ENCODE assay signal across 8 cellular contexts in the genomic region with DNA sequence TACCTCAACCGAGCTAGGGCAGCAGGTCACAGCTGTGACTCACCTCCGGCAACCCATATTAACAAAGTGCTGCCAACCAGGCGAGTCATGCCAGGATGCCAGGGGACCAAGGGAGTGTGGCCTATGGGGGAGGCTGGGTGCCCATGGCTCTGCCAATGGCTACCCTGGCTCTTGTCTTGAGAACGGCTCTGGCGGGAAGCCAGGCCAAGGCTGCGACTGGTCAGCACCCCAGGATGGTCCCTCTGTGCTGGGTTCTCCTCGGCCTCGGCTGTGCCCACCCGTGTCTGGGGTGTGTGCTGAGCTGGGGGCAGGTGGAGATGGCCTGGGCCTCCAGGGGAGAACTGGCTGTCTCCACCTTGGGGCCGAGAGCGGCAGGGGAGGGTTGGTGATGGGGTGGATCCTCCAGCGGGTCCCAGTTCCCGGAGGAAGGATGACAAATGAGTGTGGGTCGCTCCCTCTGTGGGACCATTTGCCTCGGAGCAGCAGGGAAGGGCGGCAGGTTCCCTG.
A peak's percentile ranks its signal among the peaks of the same experiment; 100 is the strongest.
DNase-seq lines count a peak whose midpoint lies in the region; ATAC-seq lines count a peak whose summit lies in the region.

No MANE protein-coding gene starts in this region.

- H3K14ac ChIP-seq in neuronal stem cell (ENCODE audit: low read length), result peak overlapping the region; percentile 42

- peak overlapping the region; percentile 2 for H2BK12ac ChIP-seq in neuronal stem cell (ENCODE audit: low read length)

- H4K8ac ChIP-seq in neuronal stem cell (ENCODE audit: low read depth, low read length), result peak overlapping the region; percentile 73

- H3K9ac ChIP-seq in NT2/D1 (ENCODE audit: insufficient read length, low read depth), result peak overlapping the region; percentile 79
- H3K9ac ChIP-seq in neuronal stem cell (ENCODE audit: low read depth, low read length, poor library complexity), result no peak overlapping the region

- peak overlapping the region; percentile 45 for H3K23ac ChIP-seq in neuronal stem cell (ENCODE audit: low read depth, low read length, poor library complexity)

- no peaks in the 10 kb centered on the region for H3K79me1 ChIP-seq in neuronal stem cell (ENCODE audit: low read depth, low read length)

- H2BK120ac ChIP-seq in neuronal stem cell (ENCODE audit: low read depth, low read length), result no peak overlapping the region

- H2AFZ ChIP-seq in neuronal stem cell (ENCODE audit: low read length), result peak overlapping the region; percentile 89

- H3K9me3 ChIP-seq in NT2/D1 (ENCODE audit: insufficient read depth, low read length) (peaks cover 11% of the 10 kb centered on the region), neuronal stem cell (replicated peaks in 1 of 2; ENCODE audit: control insufficient read depth in 2 of 2, insufficient read depth in 1 of 2, low read depth in 1 of 2, low read length in 2 of 2) (peaks cover under 1 to 7% of the 10 kb centered on the region in 2 donors)
- H3K9me3 ChIP-seq in effector memory CD4-positive, alpha-beta T cell (ENCODE audit: control insufficient read depth, low read length), result no peaks in the 10 kb centered on the region

- no peak overlapping the region for H4K91ac ChIP-seq in neuronal stem cell (ENCODE audit: low read depth, low read length, poor library complexity)

- H2BK5ac ChIP-seq in neuronal stem cell (ENCODE audit: low read length), result no peak overlapping the region

- no peak overlapping the region for H3K4ac ChIP-seq in neuronal stem cell (ENCODE audit: low read length)

- H3K27ac ChIP-seq in effector memory CD4-positive, alpha-beta T cell (ENCODE audit: insufficient read depth, low read length, poor library complexity, severe bottlenecking), result no peak overlapping the region
- no peak overlapping the region for H3K27ac ChIP-seq in neuronal stem cell (replicated peaks; ENCODE audit: low read length)

- DNase-seq in activated effector memory CD4-positive, alpha-beta T cell treated with anti-CD3 and anti-CD28 coated beads, Interleukin-2, amount 50 U/mL, for 16 hours, result peak; percentile 66
- no peak for DNase-seq in activated effector memory CD4-positive, alpha-beta T cell treated with Interleukin-2 at 50 U/mL for 16 hours
- DNase-seq in NT2/D1 (ENCODE audit: low read depth, low spot score), result no peak
- DNase-seq in effector memory CD4-positive, alpha-beta T cell, result no peak
- DNase-seq in neuronal stem cell (ENCODE audit: low spot score), result no peak
- DNase-seq in medulla oblongata (ENCODE audit: extremely low spot score), result no peak

- H3K4me1 ChIP-seq in NT2/D1 (ENCODE audit: insufficient read depth, insufficient read length) (peaks cover 20% of the 10 kb centered on the region), neuronal stem cell (ENCODE audit: control insufficient read depth in 2 of 2, insufficient read depth in 1 of 2, low read depth in 1 of 2, low read length in 2 of 2) (peaks cover 17 to 18% of the 10 kb centered on the region in 2 donors)
- peaks cover 11% of the 10 kb centered on the region for H3K4me1 ChIP-seq in effector memory CD4-positive, alpha-beta T cell (ENCODE audit: control insufficient read depth, insufficient read depth, low read length, poor library complexity, severe bottlenecking)

- WGBS in neuronal stem cell (ENCODE audit: extremely low coverage in 2 of 2, insufficient read length in 2 of 2, insufficient replicate concordance in 1 of 2), 2 donors, result no CpG with 5 or more reads among the region's 16 CpGs

- no peak overlapping the region for H3K4me2 ChIP-seq in neuronal stem cell (ENCODE audit: insufficient read depth, low read length, poor library complexity, severe bottlenecking)

- H3K4me3 ChIP-seq in NT2/D1 (ENCODE audit: insufficient read length, low read depth), result peak overlapping the region; percentile 48
- H3K4me3 ChIP-seq in effector memory CD4-positive, alpha-beta T cell (ENCODE audit: insufficient read depth, low read depth, low read length, poor library complexity, severe bottlenecking), result peak overlapping the region; percentile 54
- H3K4me3 ChIP-seq in neuronal stem cell (ENCODE audit: low read length in 2 of 2), result peak overlapping the region in 1 of 2 donors; percentile 71

- H3K27me3 ChIP-seq in NT2/D1 (ENCODE audit: insufficient read depth, insufficient read length) (peaks cover 67% of the 10 kb centered on the region), neuronal stem cell (ENCODE audit: control insufficient read depth in 3 of 3, insufficient read depth in 3 of 3, low read depth in 1 of 3, low read length in 3 of 3) (peaks cover 0 to 18% (median 10%) of the 10 kb centered on the region in 3 experiments)
- H3K27me3 ChIP-seq in effector memory CD4-positive, alpha-beta T cell (replicated peaks; ENCODE audit: control insufficient read depth, insufficient read depth, low read length, poor library complexity, severe bottlenecking), result no peaks in the 10 kb centered on the region

- peak overlapping the region; percentile 86 for H3K18ac ChIP-seq in neuronal stem cell (ENCODE audit: low read length)

- no peaks in the 10 kb centered on the region for H3K36me3 ChIP-seq in NT2/D1 (ENCODE audit: insufficient read depth, insufficient read length, low read length)
- no peaks in the 10 kb centered on the region for H3K36me3 ChIP-seq in effector memory CD4-positive, alpha-beta T cell (ENCODE audit: control insufficient read depth, insufficient read depth, low read length)
- H3K36me3 ChIP-seq in neuronal stem cell (replicated peaks in 1 of 2; ENCODE audit: control insufficient read depth in 2 of 2, insufficient read depth in 2 of 2, low read length in 2 of 2), result no peaks in the 10 kb centered on the region

- peak overlapping the region; percentile 88 for H2AK5ac ChIP-seq in neuronal stem cell (ENCODE audit: low read depth, low read length)

- no peak for ATAC-seq in HG03354 (IDR thresholded peaks at IDR 0.05; ENCODE audit: poor library complexity, severe bottlenecking, unreplicated experiment)
- ATAC-seq in GM18868 (IDR thresholded peaks at IDR 0.05; ENCODE audit: unreplicated experiment), result no peak

- H2BK15ac ChIP-seq in neuronal stem cell (ENCODE audit: low read length), result peak overlapping the region; percentile 68
